In genomic region chr20:63280929-63281545, GRCh38 we compare ENCODE assay signal across 13 cellular contexts. TPM values are rescaled to one million over a fixed set of nuclear protein-coding genes. Genes with fewer than 3 reads are reported as not detected.
DNase-seq lines count a peak whose midpoint lies in the region; ATAC-seq, FAIRE-seq and TF ChIP-seq lines count a peak whose summit lies in the region.
"Had no signal": no experiment of that assay in that cellular context is flagged by ENCODE, and none has a peak within 500 bp of the region (broad histone marks: within the 10 kb centered on the region; RNA-seq: fewer than 3 reads in every experiment).

No MANE protein-coding gene starts in this region.

- peaks cover 12 to 30% of the 10 kb centered on the region in 2 experiments for H4K20me1 ChIP-seq in H1 (replicated peaks in 1 of 2; ENCODE audit: control insufficient read depth in 1 of 2, insufficient read depth in 2 of 2, low read length in 2 of 2)

- H3K27ac ChIP-seq in breast epithelium (no peak overlapping the region), H1 (ENCODE audit: low read depth, low read length) (no peak overlapping the region)
- H3K27ac ChIP-seq: uterus had no signal

- peaks cover 34% of the 10 kb centered on the region for H3K36me3 Mint-ChIP-seq in MCF 10A (ENCODE audit: insufficient read depth, unreplicated experiment)
- H3K36me3 Mint-ChIP-seq in type B pancreatic cell = no peaks in the 10 kb centered on the region

- no peak overlapping the region for H3K4ac ChIP-seq in H1 (replicated peaks; ENCODE audit: insufficient read length, low read depth, low read length)

- no peaks in the 10 kb centered on the region for H3K9me3 ChIP-seq in breast epithelium
- no peaks in the 10 kb centered on the region for H3K9me3 ChIP-seq in H1 (ENCODE audit: insufficient read depth in 2 of 2, low read depth in 1 of 2, low read length in 1 of 2)
- H3K9me3 ChIP-seq in mucosa of descending colon = no peaks in the 10 kb centered on the region
- H3K9me3 ChIP-seq: uterus had no signal

- no peaks in the 10 kb centered on the region for H3K27me3 ChIP-seq in breast epithelium
- no peaks in the 10 kb centered on the region for H3K27me3 ChIP-seq in H1 (replicated peaks in 1 of 4; ENCODE audit: control insufficient read depth in 3 of 4, extremely low read depth in 1 of 4, insufficient read depth in 3 of 4, low read length in 3 of 4)
- H3K27me3 ChIP-seq: uterus had no signal

- H4K5ac ChIP-seq in H1 (ENCODE audit: insufficient read length, low read depth, low read length) = no peak overlapping the region

- CTCF ChIA-PET in MCF 10A (lab: Yijun Ruan, JAX) = interaction anchor here (0.6 to 3.1 kb wide), 6 partner anchors 29 to 235 kb away, joined by 3 to 36 read pairs (median 4); no protein-coding TSS in a partner anchor
- CTCF ChIA-PET in H1 (lab: Charles Lee; ENCODE audit: partially characterized antibody) = interaction anchor here (0.7 to 9.6 kb wide), 33 partner anchors 8 to 340 kb away, joined by 3 to 82 read pairs (median 5); partner anchors contain the start of genes ARFGAP1 and BIRC7

- 77% methylated on average over 19 of the region's 19 CpGs; no CpG with 5 or more reads in 1 of the 2 experiments for WGBS in H1 (ENCODE audit: extremely low coverage in 1 of 2, insufficient coverage in 1 of 2, insufficient read length in 1 of 2, insufficient replicate concordance in 2 of 2, low coverage in 1 of 2, low lambda C conversion rate in 2 of 2, missing lambda C conversion rate in 1 of 2), 2 experiments

- BruUV-seq in MCF 10A (replicated peaks; lab: Mats Ljungman, UMichigan) = no TSS peak

- no peak for DNase-seq in MCF 10A (ENCODE audit: unreplicated experiment)
- no peak for DNase-seq in breast epithelium (ENCODE audit: low spot score in 2 of 2)
- DNase-seq in NAMALWA (ENCODE audit: low spot score) = peak; percentile 49
- no peak for DNase-seq in H1 (ENCODE audit: low read depth in 1 of 2, low spot score in 2 of 2)
- DNase-seq in type B pancreatic cell (ENCODE audit: extremely low spot score, unreplicated experiment) = no peak
- no peak for DNase-seq in mucosa of descending colon
- DNase-seq in A172 (ENCODE audit: low spot score) = no peak
- no peak for DNase-seq in NCI-H1436 treated with DMSO at 0.1 percent for 48 hours (lab: John Stamatoyannopoulos, UW)
- DNase-seq: activated gamma-delta T cell, kidney, uterus had no signal

- H3K4me1 ChIP-seq in breast epithelium (no peaks in the 10 kb centered on the region), H1 (replicated peaks in 1 of 4; ENCODE audit: control insufficient read depth in 3 of 4, insufficient read depth in 4 of 4, low read length in 3 of 4) (no peaks in the 10 kb centered on the region), mucosa of descending colon (ENCODE audit: low read depth) (no peaks in the 10 kb centered on the region)
- H3K4me1 ChIP-seq: uterus had no signal

- H3K4me2 ChIP-seq in H1 (ENCODE audit: insufficient read depth in 1 of 2, low read depth in 2 of 2, low read length in 2 of 2) = no peak overlapping the region

- no peak overlapping the region for H2AFZ ChIP-seq in H1 (ENCODE audit: low read length)

- H2AK5ac ChIP-seq in H1 (ENCODE audit: low read depth, low read length) = no peak overlapping the region

- H3K27me3 Mint-ChIP-seq in MCF 10A (ENCODE audit: insufficient read depth, unreplicated experiment) = no peaks in the 10 kb centered on the region
- no peaks in the 10 kb centered on the region for H3K27me3 Mint-ChIP-seq in type B pancreatic cell
- H3K27me3 Mint-ChIP-seq: CD4-positive, alpha-beta memory T cell had no signal

- peaks cover 2 to 8% of the 10 kb centered on the region in 2 experiments; a peak in 3 of 4 replicates for H3K79me2 ChIP-seq in H1 (ENCODE audit: control insufficient read depth in 1 of 2, insufficient read depth in 2 of 2, low read length in 2 of 2)

- no peak overlapping the region for H3K9ac ChIP-seq in H1 (replicated peaks in 1 of 4; ENCODE audit: extremely low read depth in 1 of 4, low read depth in 3 of 4, low read length in 3 of 4)

- no peak overlapping the region for H3K4me3 Mint-ChIP-seq in MCF 10A (ENCODE audit: unreplicated experiment)
- no peak overlapping the region for H3K4me3 Mint-ChIP-seq in type B pancreatic cell
- H3K4me3 Mint-ChIP-seq: CD4-positive, alpha-beta memory T cell had no signal

- no peak overlapping the region for H2BK15ac ChIP-seq in H1 (ENCODE audit: low read length)

- H3K4me1 Mint-ChIP-seq in MCF 10A (ENCODE audit: insufficient read depth, unreplicated experiment) = no peaks in the 10 kb centered on the region
- no peaks in the 10 kb centered on the region for H3K4me1 Mint-ChIP-seq in type B pancreatic cell (ENCODE audit: unreplicated experiment)

- H3K79me1 ChIP-seq in H1 (ENCODE audit: low read depth, low read length) = peaks cover 7% of the 10 kb centered on the region; the same call in 1 of the 2 replicates

- no peak overlapping the region for H3K23ac ChIP-seq in H1 (ENCODE audit: insufficient read length)

- intact Hi-C loops in MCF 10A (cut with micrococcal nuclease) (no loop called here), breast epithelium (cut with DNase I; ENCODE audit: low total_unique reads) (no loop called here), mucosa of descending colon (cut with DNase I, micrococcal nuclease) (no loop called here)

- no peak overlapping the region; the same call in 1 of the 2 replicates for H2BK5ac ChIP-seq in H1 (ENCODE audit: low read depth, low read length)

- peak overlapping the region; percentile 18; the same call in 1 of the 2 replicates for H4K8ac ChIP-seq in H1 (ENCODE audit: extremely low read depth, insufficient read depth, low read length)

- H2BK12ac ChIP-seq in H1 (ENCODE audit: low read depth, low read length) = no peak overlapping the region; the same call in 1 of the 2 replicates

- no peak overlapping the region for H3K27ac Mint-ChIP-seq in MCF 10A (ENCODE audit: low read depth, unreplicated experiment)
- no peak overlapping the region for H3K27ac Mint-ChIP-seq in type B pancreatic cell
- H3K27ac Mint-ChIP-seq: CD4-positive, alpha-beta memory T cell had no signal

- FAIRE-seq in H1 (lab: Jason Lieb, UNC) = no peak
- FAIRE-seq: kidney had no signal

- H3K4me3 ChIP-seq in breast epithelium = no peak overlapping the region
- no peak overlapping the region for H3K4me3 ChIP-seq in H1 (ENCODE audit: extremely low read depth in 1 of 4, insufficient read depth in 2 of 4, low read depth in 3 of 4, low read length in 4 of 4)
- no peak overlapping the region for H3K4me3 ChIP-seq in mucosa of descending colon
- H3K4me3 ChIP-seq: uterus had no signal

- peaks cover 2% of the 10 kb centered on the region; the same call in 1 of the 2 replicates for H3K23me2 ChIP-seq in H1 (ENCODE audit: low read depth, low read length)

- POLR2A ChIA-PET in MCF 10A (lab: Yijun Ruan, JAX) (interaction anchor here (0.7 to 3.7 kb wide), 3 partner anchors 10 to 166 kb away, joined by 3 to 9 read pairs (median 4); partner anchors contain the start of gene ARFGAP1), H1 (lab: Charles Lee; ENCODE audit: partially characterized antibody) (interaction anchor here (1.0 to 5.3 kb wide), 5 partner anchors 11 to 66 kb away, joined by 3 to 26 read pairs (median 4); partner anchors contain the start of genes BIRC7 and COL20A1)

- H3K18ac ChIP-seq in H1 (ENCODE audit: extremely low read depth, low read length) = no peak overlapping the region

- no peaks in the 10 kb centered on the region for H3K9me3 Mint-ChIP-seq in MCF 10A (ENCODE audit: unreplicated experiment)
- H3K9me3 Mint-ChIP-seq in type B pancreatic cell = no peaks in the 10 kb centered on the region
- H3K9me3 Mint-ChIP-seq: CD4-positive, alpha-beta memory T cell had no signal

- H3K14ac ChIP-seq in H1 (ENCODE audit: insufficient read length) = no peak overlapping the region

- TF ChIP-seq RAD21 in H1 (IDR thresholded peaks at IDR 0.05 in 1 of 2, conservative IDR thresholded peaks at IDR 0.05 in 1 of 2; ENCODE audit: low read depth in 2 of 2, low read length in 2 of 2) = peak; percentile 51 to 63

- H3K36me3 ChIP-seq in breast epithelium (no peaks in the 10 kb centered on the region), H1 (ENCODE audit: control insufficient read depth in 2 of 4, insufficient read depth in 4 of 4, low read length in 3 of 4) (peaks cover 6 to 45% (median 26%) of the 10 kb centered on the region in 4 experiments), mucosa of descending colon (ENCODE audit: low read depth) (no peaks in the 10 kb centered on the region)
- H3K36me3 ChIP-seq: uterus had no signal

- TF ChIP-seq CTCF in MCF 10A (IDR thresholded peaks at IDR 0.05; ENCODE audit: unreplicated experiment) (peak; percentile 27), breast epithelium (IDR thresholded peaks at IDR 0.05) (no peak), H1 (IDR thresholded peaks at IDR 0.05; ENCODE audit: control extremely low read depth in 1 of 3, insufficient read depth in 1 of 3, low read depth in 1 of 3, low read length in 3 of 3) (peak; percentile 74 to 84 (median 83)), type B pancreatic cell (conservative IDR thresholded peaks at IDR 0.05) (peak; percentile 60), mucosa of descending colon (IDR thresholded peaks at IDR 0.05) (no peak)

- no peak overlapping the region for H2BK20ac ChIP-seq in H1 (ENCODE audit: low read length)

- H3K56ac ChIP-seq in H1 (replicated peaks; ENCODE audit: insufficient read length, low read depth, low read length) = no peak overlapping the region

- TF ChIP-seq POLR2A in breast epithelium (IDR thresholded peaks at IDR 0.05) (no peak), H1 (IDR thresholded peaks at IDR 0.05; ENCODE audit: control extremely low read depth in 1 of 2, low read depth in 2 of 2, low read length in 2 of 2) (no peak)

- ATAC-seq in mucosa of descending colon = no peak

- no peak for TF ChIP-seq EP300 in H1 (IDR thresholded peaks at IDR 0.05; ENCODE audit: borderline replicate concordance in 1 of 2, low read depth in 2 of 2, low read length in 2 of 2)

- H2BK120ac ChIP-seq in H1 (replicated peaks; ENCODE audit: low read depth, low read length) = no peak overlapping the region

- no peak overlapping the region for H4K91ac ChIP-seq in H1 (replicated peaks; ENCODE audit: insufficient read length, low read length)

RNA-seq across cellular contexts. Expression of gene ARFGAP1, which starts 8.4 kb away (rescaled TPM):
- total RNA-seq in MCF 10A (2022) (93.6 and 97.2 TPM in 2 replicates), breast epithelium (10 to 100 TPM; 24.3 to 44.6 (median 38.2) TPM), type B pancreatic cell (ENCODE audit: low replicate concordance) (132 and 141 TPM in 2 replicates), mucosa of descending colon (10 to 100 TPM; 76.5 to 85.8 (median 82.4) TPM)
- 93.0 and 100 TPM in 2 replicates for total RNA-seq in H1 (2021; fragmentation: NEBNext Ultra II Directional; extraction: Animal tissue kit (Norgen Biotek cat#: 25700))
- polyA plus RNA-seq in H1 (2011; rRNA removed) = 93.7 and 136 TPM in 2 replicates
- polyA plus RNA-seq in H1 (2011; cell fraction: cytosol; rRNA removed) = 110 TPM
- 723 TPM for polyA plus RNA-seq in H1 (2011; cell fraction: nucleus; rRNA removed)
- 84.2 to 119 TPM (median 111 TPM) in 4 replicates for polyA plus RNA-seq in H1 (2012, experiment 1 of 2)
- polyA plus RNA-seq in H1 (2012, experiment 2 of 2) = 65.8 TPM
- 59.7 TPM for polyA plus RNA-seq in H1 (2013, experiment 1 of 2)
- polyA plus RNA-seq in H1 (2013, experiment 2 of 2) = 49.0 TPM
- polyA minus RNA-seq in H1 (2011; rRNA and poly(A)+ RNA removed) = 37.5 and 49.1 TPM in 2 replicates
- 44.3 TPM for polyA minus RNA-seq in H1 (2011; cell fraction: cytosol; rRNA and poly(A)+ RNA removed)
- polyA minus RNA-seq in H1 (2011; cell fraction: nucleus; rRNA and poly(A)+ RNA removed) = 123 TPM
- 64.4 and 65.8 TPM in 2 replicates for total RNA-seq in A172 (2014; rRNA removed; shearing (Covaris generic))

RNA-seq across cellular contexts. Expression of gene COL20A1, which starts 11.9 kb away (rescaled TPM):
- total RNA-seq in MCF 10A (2022) (0.07 and 0.14 TPM in 2 replicates), breast epithelium (not detected), type B pancreatic cell (ENCODE audit: low replicate concordance) (0.36 and 0.43 TPM in 2 replicates), mucosa of descending colon (not detected)
- total RNA-seq in H1 (2021; fragmentation: NEBNext Ultra II Directional; extraction: Animal tissue kit (Norgen Biotek cat#: 25700)) = 0.17 and 0.19 TPM in 2 replicates
- 0.21 and 0.61 TPM in 2 replicates for polyA plus RNA-seq in H1 (2011; rRNA removed)
- 0.41 TPM for polyA plus RNA-seq in H1 (2011; cell fraction: cytosol; rRNA removed)
- polyA plus RNA-seq in H1 (2011; cell fraction: nucleus; rRNA removed) = 5.9 TPM
- polyA plus RNA-seq in H1 (2012, experiment 1 of 2) = 0.08 to 1.0 TPM (median 0.66 TPM) in 4 replicates
- polyA plus RNA-seq in H1 (2012, experiment 2 of 2) = 0.07 TPM
- 0.06 TPM for polyA plus RNA-seq in H1 (2013, experiment 1 of 2)
- 0.06 TPM for polyA plus RNA-seq in H1 (2013, experiment 2 of 2)
- 0.07 and 0.09 TPM in 2 replicates for polyA minus RNA-seq in H1 (2011; rRNA and poly(A)+ RNA removed)
- polyA minus RNA-seq in H1 (2011; cell fraction: cytosol; rRNA and poly(A)+ RNA removed) = 0.37 TPM
- polyA minus RNA-seq in H1 (2011; cell fraction: nucleus; rRNA and poly(A)+ RNA removed) = 1.9 TPM
- total RNA-seq in A172 (2014; rRNA removed; shearing (Covaris generic)) = 0.36 TPM in 1 of 2 replicates, not detected in the other
- total RNA-seq: kidney had no signal
- polyA plus RNA-seq: CD4-positive, alpha-beta memory T cell had no signal

RNA-seq across cellular contexts. Expression of gene NKAIN4, which starts 26.8 kb away (rescaled TPM):
- total RNA-seq in MCF 10A (2022) (not detected in 2 replicates), breast epithelium (not detected), type B pancreatic cell (ENCODE audit: low replicate concordance) (6.5 and 10.2 TPM in 2 replicates), mucosa of descending colon (1 to 10 TPM in 1 of 3 donors, not detected in 2; 1.6 TPM)
- 6.6 and 6.9 TPM in 2 replicates for total RNA-seq in H1 (2021; fragmentation: NEBNext Ultra II Directional; extraction: Animal tissue kit (Norgen Biotek cat#: 25700))
- polyA plus RNA-seq in H1 (2011; rRNA removed) = 17.0 and 21.9 TPM in 2 replicates
- polyA plus RNA-seq in H1 (2011; cell fraction: cytosol; rRNA removed) = 13.2 TPM
- polyA plus RNA-seq in H1 (2011; cell fraction: nucleus; rRNA removed) = 27.5 TPM
- polyA plus RNA-seq in H1 (2012, experiment 1 of 2) = 4.5 to 10.2 TPM (median 8.1 TPM) in 4 replicates
- 6.7 TPM for polyA plus RNA-seq in H1 (2012, experiment 2 of 2)
- 8.1 TPM for polyA plus RNA-seq in H1 (2013, experiment 1 of 2)
- 5.9 TPM for polyA plus RNA-seq in H1 (2013, experiment 2 of 2)
- polyA minus RNA-seq in H1 (2011; rRNA and poly(A)+ RNA removed) = 5.3 and 5.5 TPM in 2 replicates
- 4.3 TPM for polyA minus RNA-seq in H1 (2011; cell fraction: cytosol; rRNA and poly(A)+ RNA removed)
- 7.0 TPM for polyA minus RNA-seq in H1 (2011; cell fraction: nucleus; rRNA and poly(A)+ RNA removed)
- not detected in 2 replicates for total RNA-seq in A172 (2014; rRNA removed; shearing (Covaris generic))
- total RNA-seq: CD4-positive, alpha-beta memory T cell; posterior vena cava had no signal
- polyA plus RNA-seq: CD4-positive, alpha-beta memory T cell had no signal

RNA-seq across cellular contexts. Expression of gene BIRC7, which starts 45.3 kb away (rescaled TPM):
- not detected in 2 replicates for total RNA-seq in MCF 10A (2022)
- 1 to 10 TPM in 1 of 3 donors, under 1 TPM in 1, not detected in 1; 0.32 to 1.2 TPM for total RNA-seq in breast epithelium
- total RNA-seq in H1 (2021; fragmentation: NEBNext Ultra II Directional; extraction: Animal tissue kit (Norgen Biotek cat#: 25700)) = 0.41 TPM in 1 of 2 replicates, not detected in the other
- polyA plus RNA-seq in H1 (2011; rRNA removed) = 0.11 and 0.16 TPM in 2 replicates
- 0.16 TPM for polyA plus RNA-seq in H1 (2011; cell fraction: cytosol; rRNA removed)
- 0.77 TPM for polyA plus RNA-seq in H1 (2011; cell fraction: nucleus; rRNA removed)
- 0.19 TPM in 1 of 4 replicates, not detected in the others for polyA plus RNA-seq in H1 (2012, experiment 1 of 2)
- polyA plus RNA-seq in H1 (2012, experiment 2 of 2) = not detected
- 0.06 TPM for polyA plus RNA-seq in H1 (2013, experiment 1 of 2)
- 0.06 TPM for polyA plus RNA-seq in H1 (2013, experiment 2 of 2)
- not detected in 2 replicates for polyA minus RNA-seq in H1 (2011; rRNA and poly(A)+ RNA removed)
- not detected for polyA minus RNA-seq in H1 (2011; cell fraction: cytosol; rRNA and poly(A)+ RNA removed)
- not detected for polyA minus RNA-seq in H1 (2011; cell fraction: nucleus; rRNA and poly(A)+ RNA removed)
- total RNA-seq in type B pancreatic cell (ENCODE audit: low replicate concordance) = 1.2 TPM in 1 of 2 replicates, not detected in the other
- under 1 TPM in 1 of 3 donors, not detected in 2; 0.22 TPM for total RNA-seq in mucosa of descending colon
- 0.19 TPM in 1 of 2 replicates, not detected in the other for total RNA-seq in A172 (2014; rRNA removed; shearing (Covaris generic))
- total RNA-seq: CD4-positive, alpha-beta memory T cell; posterior vena cava; uterus had no signal
- polyA plus RNA-seq: CD4-positive, alpha-beta memory T cell had no signal

Comparison
In these comparisons a context has a peak if more than half of its experiments do, and no peak if none do; other contexts are left out.
1. CTCF ChIP-seq: peak in MCF 10A (single experiment), H1 (3 of 3) and type B pancreatic cell (single experiment); none in breast epithelium (0 of 3) and mucosa of descending colon (single experiment).